ENCODE assay signal across 8 cellular contexts in the genomic region with DNA sequence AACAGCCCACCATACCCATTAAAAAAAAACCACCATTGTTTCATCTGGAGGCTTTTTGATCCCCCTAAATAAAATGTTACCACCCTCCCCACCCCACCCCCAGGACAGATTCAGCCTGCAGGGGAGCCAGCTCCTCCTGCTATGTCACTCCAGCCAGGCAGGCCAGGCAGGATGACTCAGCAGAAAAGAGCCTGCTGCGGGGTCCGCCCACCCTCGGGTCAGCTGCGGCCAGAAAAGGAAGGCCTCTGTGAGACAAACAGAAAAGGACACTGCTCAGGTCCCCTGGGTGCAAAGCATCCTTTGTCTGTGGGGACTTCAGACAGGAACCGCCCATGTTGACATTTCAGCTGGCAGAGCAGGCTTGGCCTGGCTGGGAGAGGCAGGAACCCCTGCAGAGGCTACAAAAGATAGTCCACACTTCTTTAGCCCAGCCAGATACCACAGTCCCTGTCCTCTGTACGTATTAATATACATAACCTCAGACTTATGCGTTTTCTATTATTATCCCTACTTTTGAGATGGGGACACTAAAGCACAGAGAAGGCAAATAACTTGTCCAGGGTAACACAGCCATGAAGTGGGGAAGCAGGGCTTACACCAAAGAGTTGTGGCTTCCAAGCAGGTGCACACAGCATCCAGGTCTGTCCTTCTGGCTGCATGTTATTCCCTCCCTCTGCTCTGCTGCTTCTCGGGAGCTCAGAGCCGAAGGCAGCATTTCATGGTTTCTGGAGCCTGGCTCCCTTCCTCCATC.
DNase-seq lines count a peak whose midpoint lies in the region; ATAC-seq and TF ChIP-seq lines count a peak whose summit lies in the region.

No MANE protein-coding gene starts in this region.

- peak; percentile 88 for DNase-seq in AG08396 (ENCODE audit: low spot score)
- DNase-seq in NCI-H226: peak; percentile 35
- DNase-seq in cardiac fibroblast (ENCODE audit: low read depth in 2 of 2): peak; percentile 81 to 84
- peak; percentile 44 for DNase-seq in kidney glomerular epithelial cell (lab: John Stamatoyannopoulos, UW)
- peak; percentile 92 for DNase-seq in superior temporal gyrus (ENCODE audit: extremely low spot score)
- no peak for DNase-seq in effector CD4-positive, alpha-beta T cell

- ATAC-seq in GM19043 (IDR thresholded peaks at IDR 0.05; ENCODE audit: low read depth, unreplicated experiment) (peak; percentile 80), HG03064 (IDR thresholded peaks at IDR 0.05; ENCODE audit: low read depth, unreplicated experiment) (peak; percentile 79)

- H3K4me3 ChIP-seq in cardiac fibroblast (replicated peaks in 1 of 2; ENCODE audit: low read depth in 2 of 2, low read length in 2 of 2): no peak overlapping the region

- peak; percentile 35 for TF ChIP-seq CTCF in cardiac fibroblast (IDR thresholded peaks at IDR 0.05; ENCODE audit: low read depth, low read length)
